13 cellular contexts compared by ENCODE assay signal in the genomic region with DNA sequence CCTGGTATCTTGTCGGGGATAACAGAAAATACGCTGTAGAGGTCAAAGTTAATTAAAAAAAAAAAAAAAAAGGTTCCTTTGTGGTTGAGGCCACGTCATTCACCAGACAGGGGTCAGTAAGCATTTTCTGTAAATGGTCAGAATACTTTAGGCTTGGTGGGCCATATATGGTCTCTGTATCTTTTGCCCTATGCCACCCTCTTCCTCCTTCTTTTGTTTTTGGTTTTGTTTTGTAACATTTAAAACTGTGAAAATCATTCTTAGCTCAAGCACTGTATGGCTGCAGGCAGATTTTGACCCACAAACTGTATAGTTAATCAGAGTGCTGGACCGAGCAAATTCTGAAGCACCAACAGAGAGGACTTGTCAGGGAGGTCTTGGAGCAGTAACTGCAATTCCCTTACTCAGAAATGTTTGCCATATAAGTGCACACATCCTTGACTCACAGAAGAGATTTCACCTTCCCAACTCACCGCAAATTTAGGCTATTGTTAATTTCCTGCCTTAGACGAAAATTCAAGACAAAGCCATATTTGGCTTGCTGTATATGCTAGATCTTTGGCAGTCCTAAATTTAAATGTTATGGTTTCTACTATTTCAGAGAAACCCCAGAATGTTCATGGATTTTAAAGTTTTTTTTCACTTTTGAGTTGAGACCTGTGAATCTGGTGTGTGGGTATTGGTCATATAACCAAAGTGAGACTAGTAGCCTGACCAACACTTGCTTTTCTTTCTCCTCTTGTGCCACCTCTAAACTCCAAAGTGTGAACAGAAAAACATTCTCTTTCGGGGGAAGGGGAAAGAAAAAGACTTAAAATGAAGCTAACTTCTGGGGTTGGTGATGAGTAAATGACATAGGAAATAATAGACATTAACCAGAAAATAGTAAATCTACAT.
DNase-seq lines count a peak whose midpoint lies in the region; ATAC-seq and TF ChIP-seq lines count a peak whose summit lies in the region.
"Had no signal": no experiment of that assay in that cellular context is flagged by ENCODE, and none has a peak within 500 bp of the region (broad histone marks: within the 10 kb centered on the region; RNA-seq: fewer than 3 reads in every experiment).

No MANE protein-coding gene starts in this region.

- no peak for ATAC-seq in CD4-positive, CD25-positive, alpha-beta regulatory T cell (ENCODE audit: low read depth in 2 of 2)
- peak; percentile 48 for ATAC-seq in GM19035 (IDR thresholded peaks at IDR 0.05; ENCODE audit: unreplicated experiment)
- ATAC-seq in HG02870 (IDR thresholded peaks at IDR 0.05; ENCODE audit: unreplicated experiment), result peak; percentile 43
- peak; percentile 28 for ATAC-seq in activated naive CD8-positive, alpha-beta T cell treated with anti-CD3 and anti-CD28 coated beads, Interleukin-2, amount 10 ng/mL, durations not matched to agents 7 days and 5 days (ENCODE audit: low read depth)
- no peak for ATAC-seq in HG03175 (IDR thresholded peaks at IDR 0.05; ENCODE audit: unreplicated experiment)
- ATAC-seq in foreskin keratinocyte, result no peak
- ATAC-seq: stimulated activated naive B cell treated with anti-CD40 and anti-IgM and Interleukin-4, amounts not matched to agents 10 μg/mL and 1 μg/mL and 100 μg/mL, for 72 hours had no signal

- H3K4me1 ChIP-seq in CD4-positive, CD25-positive, alpha-beta regulatory T cell (ENCODE audit: control insufficient read depth, insufficient read depth, low read length, poor library complexity, severe bottlenecking), result no peaks in the 10 kb centered on the region
- H3K4me1 ChIP-seq in foreskin keratinocyte, result peaks cover under 1% of the 10 kb centered on the region

- no peak for DNase-seq in CD4-positive, CD25-positive, alpha-beta regulatory T cell
- DNase-seq in activated naive CD8-positive, alpha-beta T cell treated with anti-CD3 and anti-CD28 coated beads, Interleukin-2, amount 10 ng/mL, durations not matched to agents 7 days and 5 days, result no peak
- DNase-seq in foreskin keratinocyte (no peak), substantia nigra (lab: John Stamatoyannopoulos, UW) (no peak), NK-92 (lab: John Stamatoyannopoulos, UW; ENCODE audit: unreplicated experiment) (no peak)
- DNase-seq: activated CD4-positive, CD25-positive, alpha-beta regulatory T cell treated with anti-CD3 and anti-CD28 coated beads, Interleukin-2, amount 50 U/mL, for 72 hours; activated gamma-delta T cell treated with Interleukin-2 at 50 U/mL for 16 hours; DMS79; kidney; stimulated activated naive B cell treated with anti-CD40 and anti-IgM and Interleukin-4, amounts not matched to agents 10 μg/mL and 1 μg/mL and 100 μg/mL, for 72 hours had no signal

- no peaks in the 10 kb centered on the region for H3K27me3 Mint-ChIP-seq in CD4-positive, CD25-positive, alpha-beta regulatory T cell
- H3K27me3 Mint-ChIP-seq in activated naive CD8-positive, alpha-beta T cell treated with anti-CD3 and anti-CD28 coated beads, Interleukin-2, amount 10 ng/mL, durations not matched to agents 7 days and 5 days, result no peaks in the 10 kb centered on the region
- H3K27me3 Mint-ChIP-seq: stimulated activated naive B cell treated with anti-CD40 and anti-IgM and Interleukin-4, amounts not matched to agents 10 μg/mL and 1 μg/mL and 100 μg/mL, for 72 hours had no signal

- peaks cover 15% of the 10 kb centered on the region for H3K36me3 Mint-ChIP-seq in CD4-positive, CD25-positive, alpha-beta regulatory T cell
- H3K36me3 Mint-ChIP-seq in activated naive CD8-positive, alpha-beta T cell treated with anti-CD3 and anti-CD28 coated beads, Interleukin-2, amount 10 ng/mL, durations not matched to agents 7 days and 5 days, result peaks cover 41% of the 10 kb centered on the region

- no peaks in the 10 kb centered on the region for H3K9me3 ChIP-seq in CD4-positive, CD25-positive, alpha-beta regulatory T cell (ENCODE audit: control insufficient read depth in 2 of 2, low read length in 2 of 2)

- H3K9me3 Mint-ChIP-seq in CD4-positive, CD25-positive, alpha-beta regulatory T cell, result peaks cover 0 to 1% (median 0%) of the 10 kb centered on the region in 7 donors
- H3K9me3 Mint-ChIP-seq in activated naive CD8-positive, alpha-beta T cell treated with anti-CD3 and anti-CD28 coated beads, Interleukin-2, amount 10 ng/mL, durations not matched to agents 7 days and 5 days, result peaks cover 1% of the 10 kb centered on the region

- H3K4me1 Mint-ChIP-seq in CD4-positive, CD25-positive, alpha-beta regulatory T cell, result peaks cover 27 to 57% (median 46%) of the 10 kb centered on the region in 4 donors
- H3K4me1 Mint-ChIP-seq in activated naive CD8-positive, alpha-beta T cell treated with anti-CD3 and anti-CD28 coated beads, Interleukin-2, amount 10 ng/mL, durations not matched to agents 7 days and 5 days, result peaks cover 54% of the 10 kb centered on the region

- peak overlapping the region in 2 of 3 donors; percentile 40 to 63 for H3K27ac Mint-ChIP-seq in CD4-positive, CD25-positive, alpha-beta regulatory T cell
- H3K27ac Mint-ChIP-seq in activated naive CD8-positive, alpha-beta T cell treated with anti-CD3 and anti-CD28 coated beads, Interleukin-2, amount 10 ng/mL, durations not matched to agents 7 days and 5 days, result peak overlapping the region; percentile 78
- H3K27ac Mint-ChIP-seq: stimulated activated naive B cell treated with anti-CD40 and anti-IgM and Interleukin-4, amounts not matched to agents 10 μg/mL and 1 μg/mL and 100 μg/mL, for 72 hours had no signal

- no peak for TF ChIP-seq CTCF in foreskin keratinocyte (conservative IDR thresholded peaks at IDR 0.05)

- POLR2A ChIA-PET in activated naive CD8-positive, alpha-beta T cell treated with anti-CD3 and anti-CD28 coated beads, Interleukin-2, amount 10 ng/mL, durations not matched to agents 7 days and 5 days (lab: Charles Lee), result interaction anchor here (0.6 kb wide), 2 partner anchors 10 to 138 kb away, joined by 3 read pairs; no protein-coding TSS in a partner anchor

- no peak overlapping the region for H3K27ac ChIP-seq in CD4-positive, CD25-positive, alpha-beta regulatory T cell (ENCODE audit: insufficient read depth, low read length, poor library complexity, severe bottlenecking)
- H3K27ac ChIP-seq in foreskin keratinocyte (no peak overlapping the region), substantia nigra (ENCODE audit: low read depth, low read length, poor library complexity, severe bottlenecking) (no peak overlapping the region)

- H3K36me3 ChIP-seq in CD4-positive, CD25-positive, alpha-beta regulatory T cell (ENCODE audit: control insufficient read depth, insufficient read depth, low read length), result no peaks in the 10 kb centered on the region

- no peak overlapping the region for H3K4me3 ChIP-seq in CD4-positive, CD25-positive, alpha-beta regulatory T cell (ENCODE audit: low read depth, low read length)

- H3K4me3 Mint-ChIP-seq in CD4-positive, CD25-positive, alpha-beta regulatory T cell, result no peak overlapping the region
- peak overlapping the region; percentile 10 for H3K4me3 Mint-ChIP-seq in activated naive CD8-positive, alpha-beta T cell treated with anti-CD3 and anti-CD28 coated beads, Interleukin-2, amount 10 ng/mL, durations not matched to agents 7 days and 5 days
- H3K4me3 Mint-ChIP-seq: stimulated activated naive B cell treated with anti-CD40 and anti-IgM and Interleukin-4, amounts not matched to agents 10 μg/mL and 1 μg/mL and 100 μg/mL, for 72 hours had no signal

- H3K27me3 ChIP-seq in CD4-positive, CD25-positive, alpha-beta regulatory T cell (ENCODE audit: control insufficient read depth, insufficient read depth, low read length), result no peaks in the 10 kb centered on the region
- no peaks in the 10 kb centered on the region for H3K27me3 ChIP-seq in foreskin keratinocyte

Comparison
In these comparisons a context has a peak if more than half of its experiments do, and no peak if none do; other contexts are left out.
1. ATAC-seq: peak in GM19035 (single experiment), HG02870 (single experiment) and activated naive CD8-positive, alpha-beta T cell treated with anti-CD3 and anti-CD28 coated beads, Interleukin-2, amount 10 ng/mL, durations not matched to agents 7 days and 5 days (single experiment); none in CD4-positive, CD25-positive, alpha-beta regulatory T cell (0 of 2), HG03175 (single experiment) and foreskin keratinocyte (single experiment).